Comparison of ENCODE assay signal across 8 cellular contexts in genomic region chr6:36196049-36196879, GRCh38. TPM values are rescaled to one million over a fixed set of nuclear protein-coding genes. Genes with fewer than 3 reads are reported as not detected.
DNase-seq lines count a peak whose midpoint lies in the region; ATAC-seq and TF ChIP-seq lines count a peak whose summit lies in the region.

TSS of gene BRPF3 (plus strand) at chr6:36196744. CDS start at chr6:36200323, 3,579 bp downstream.

- no peaks in the 10 kb centered on the region for H3K9me3 Mint-ChIP-seq in activated T-cell treated with anti-CD3 and anti-CD28 coated beads, Interleukin-2, amount 50 U/mL, for 4 hours

- H2AFZ ChIP-seq in PC-3 (ENCODE audit: low read length): peak within 1 kb of the TSS; percentile 94

- H3K9me2 ChIP-seq in PC-3 (replicated peaks; ENCODE audit: low read length): no peaks in the 10 kb centered on the region

- H3K27ac ChIP-seq in PC-3 (ENCODE audit: low read length) (no peak within 1 kb of the TSS), esophagus muscularis mucosa (replicated peaks in 1 of 4) (peak within 1 kb of the TSS; percentile 96 to 99 (median 98)), muscle layer of duodenum (ENCODE audit: low read length) (peak within 1 kb of the TSS; percentile 62)

- POLR2A ChIA-PET in PC-3 (lab: Charles Lee; ENCODE audit: unreplicated experiment): interaction anchor here (0.7 kb wide), 2 partner anchors 162 to 209 kb away, joined by 4 to 10 read pairs; no protein-coding TSS in a partner anchor

- H3K36me3 Mint-ChIP-seq in activated T-cell treated with anti-CD3 and anti-CD28 coated beads, Interleukin-2, amount 50 U/mL, for 4 hours (ENCODE audit: insufficient read depth): peaks cover 15% of the 10 kb centered on the region

- peak within 1 kb of the TSS; percentile 80 for H3K9ac ChIP-seq in PC-3 (ENCODE audit: low read length)

- H3K79me2 ChIP-seq in PC-3 (ENCODE audit: low read length): peaks cover 41% of the 10 kb centered on the region

- H3K4me1 ChIP-seq in PC-3 (ENCODE audit: insufficient read depth, low read length): peaks cover 7% of the 10 kb centered on the region; the same call in 1 of the 2 replicates
- peaks cover 14 to 44% (median 28%) of the 10 kb centered on the region in 4 donors for H3K4me1 ChIP-seq in esophagus muscularis mucosa
- peaks cover 8 to 19% of the 10 kb centered on the region in 2 donors for H3K4me1 ChIP-seq in muscle layer of duodenum (ENCODE audit: control insufficient read depth in 1 of 2, insufficient read depth in 2 of 2, low read length in 2 of 2)

- ATAC-seq in GM21360 (IDR thresholded peaks at IDR 0.05; ENCODE audit: unreplicated experiment): peak; percentile 62
- peak; percentile 66 for ATAC-seq in PC-3
- peak; percentile 69 to 74 for ATAC-seq in activated T-cell treated with anti-CD3 and anti-CD28 coated beads, Interleukin-2, amount 50 U/mL, for 4 hours

- peak; percentile 34 for DNase-seq in CMK (ENCODE audit: low read depth)
- peak; percentile 70 for DNase-seq in HuH-7.5 (ENCODE audit: low spot score)
- peak; percentile 69 for DNase-seq in PC-3
- peak; percentile 66 for DNase-seq in activated T-cell treated with anti-CD3 and anti-CD28 coated beads, Interleukin-2, amount 50 U/mL, for 4 hours
- peak; percentile 95 for DNase-seq in esophagus muscularis mucosa (ENCODE audit: extremely low spot score)
- peak; percentile 45 to 48 for DNase-seq in stimulated activated CD8-positive, alpha-beta memory T cell treated with anti-CD3 and anti-CD28 coated beads, Interleukin-7, amount 100 ng/mL, for 1 hour (ENCODE audit: low read depth in 2 of 2)

- TF ChIP-seq CTCF in PC-3 (conservative IDR thresholded peaks at IDR 0.05; ENCODE audit: low read depth, low read length): peak; percentile 46
- peak; percentile 73 to 87 (median 82) for TF ChIP-seq CTCF in esophagus muscularis mucosa (IDR thresholded peaks at IDR 0.05)

- CTCF ChIA-PET in PC-3 (lab: Charles Lee): no interaction called here

- H3F3A ChIP-seq in PC-3 (ENCODE audit: low read length, unreplicated experiment): no peaks in the 10 kb centered on the region

- H3K4me2 ChIP-seq in PC-3 (ENCODE audit: low read length): peak within 1 kb of the TSS; percentile 100

- 0 out of 2 replicates have a peak, but pooled peaks cover 4% of the 10 kb centered on the region for H4K20me1 ChIP-seq in PC-3 (ENCODE audit: low read length)

- H3K9me3 ChIP-seq in PC-3 (ENCODE audit: low read length) (no peaks in the 10 kb centered on the region), esophagus muscularis mucosa (no peaks in the 10 kb centered on the region), muscle layer of duodenum (ENCODE audit: control insufficient read depth in 1 of 2, low read length in 2 of 2) (no peaks in the 10 kb centered on the region)

- peak within 1 kb of the TSS; percentile 89 for H3K4me3 Mint-ChIP-seq in activated T-cell treated with anti-CD3 and anti-CD28 coated beads, Interleukin-2, amount 50 U/mL, for 4 hours

- H3K36me3 ChIP-seq in PC-3 (ENCODE audit: low read depth, low read length) (peaks cover 14% of the 10 kb centered on the region), esophagus muscularis mucosa (peaks cover 11 to 15% (median 12%) of the 10 kb centered on the region in 4 donors), muscle layer of duodenum (ENCODE audit: control insufficient read depth in 1 of 2, insufficient read depth in 2 of 2, low read length in 2 of 2) (peaks cover 11 to 16% of the 10 kb centered on the region in 2 donors)

- WGBS in esophagus muscularis mucosa: 9% methylated on average over 5 of the region's 81 CpGs

- TF ChIP-seq POLR2A in esophagus muscularis mucosa (IDR thresholded peaks at IDR 0.05; ENCODE audit: low read depth): no peak

- H3K4me3 ChIP-seq in PC-3 (ENCODE audit: low read length): peak within 1 kb of the TSS; percentile 94
- peak within 1 kb of the TSS; percentile 87 to 95 (median 90) for H3K4me3 ChIP-seq in esophagus muscularis mucosa
- peak within 1 kb of the TSS; percentile 70 to 80 for H3K4me3 ChIP-seq in muscle layer of duodenum (ENCODE audit: low read depth in 1 of 2, low read length in 2 of 2)

- H3K27me3 ChIP-seq in PC-3 (ENCODE audit: low read length) (no peaks in the 10 kb centered on the region), esophagus muscularis mucosa (no peaks in the 10 kb centered on the region), muscle layer of duodenum (ENCODE audit: low read depth, low read length) (no peaks in the 10 kb centered on the region)

- no peak for TF ChIP-seq EP300 in esophagus muscularis mucosa (IDR thresholded peaks at IDR 0.05)

- no TSS peak for BruUV-seq in PC-3 (replicated peaks; lab: Mats Ljungman, UMichigan)

- intact Hi-C loops in PC-3 (cut with micrococcal nuclease) (loop anchor here (1.0 kb wide), 2 partner anchors 66 to 169 kb away; partner anchors contain the start of genes MAPK13 and MAPK14), esophagus muscularis mucosa (cut with DNase I) (loop anchor here (1.0 to 10.0 kb wide), 3 partner anchors 73 to 169 kb away; partner anchors contain the start of gene MAPK14)

- no peaks in the 10 kb centered on the region for H3K27me3 Mint-ChIP-seq in activated T-cell treated with anti-CD3 and anti-CD28 coated beads, Interleukin-2, amount 50 U/mL, for 4 hours (ENCODE audit: low read depth)

- peaks cover 40% of the 10 kb centered on the region for H3K4me1 Mint-ChIP-seq in activated T-cell treated with anti-CD3 and anti-CD28 coated beads, Interleukin-2, amount 50 U/mL, for 4 hours (ENCODE audit: low read depth)

RNA-seq across cellular contexts. Expression of gene BRPF3, which starts in this region (rescaled TPM):
- 14.3 and 21.4 TPM in 2 replicates for total RNA-seq in PC-3 (2014; rRNA removed)
- total RNA-seq in activated T-cell treated with anti-CD3 and anti-CD28 coated beads, Interleukin-2, amount 50 U/mL, for 4 hours: 10 to 100 TPM; 22.7 to 27.8 (median 26.0) TPM
- total RNA-seq in esophagus muscularis mucosa: 10 to 100 TPM; 21.5 to 34.8 (median 22.3) TPM

Comparison
In these comparisons a context has a peak if more than half of its experiments do, and no peak if none do; other contexts are left out.
1. DNase-seq: peak in every context shown above with its lines; median percentile 95 in esophagus muscularis mucosa; 70 in HuH-7.5; 69 in PC-3; 66 in activated T-cell treated with anti-CD3 and anti-CD28 coated beads, Interleukin-2, amount 50 U/mL, for 4 hours; 46 in stimulated activated CD8-positive, alpha-beta memory T cell treated with anti-CD3 and anti-CD28 coated beads, Interleukin-7, amount 100 ng/mL, for 1 hour; 34 in CMK.